Comparison of ENCODE assay signal across 14 cellular contexts in genomic region chr19:55157064-55157908, GRCh38. TPM values are rescaled to one million over a fixed set of nuclear protein-coding genes. Genes with fewer than 3 reads are reported as not detected.
DNase-seq lines count a peak whose midpoint lies in the region; ATAC-seq, FAIRE-seq and TF ChIP-seq lines count a peak whose summit lies in the region.
"Had no signal": no experiment of that assay in that cellular context is flagged by ENCODE, and none has a peak within 500 bp of the region (broad histone marks: within the 10 kb centered on the region; RNA-seq: fewer than 3 reads in every experiment).

Gene TNNI3, minus strand, starts transcription at chr19:55157732. Its CDS starts 143 bp downstream, at chr19:55157589.

- H3K36me3 Mint-ChIP-seq in effector memory CD8-positive, alpha-beta T cell (ENCODE audit: insufficient read depth): peaks cover 3% of the 10 kb centered on the region
- no peaks in the 10 kb centered on the region for H3K36me3 Mint-ChIP-seq in type B pancreatic cell

- H3K27ac Mint-ChIP-seq in effector memory CD8-positive, alpha-beta T cell: no peak within 1 kb of the TSS
- no peak within 1 kb of the TSS for H3K27ac Mint-ChIP-seq in type B pancreatic cell

- in situ Hi-C loops in HepG2 (cut with HindIII; ENCODE audit: extremely low pct_ligation_motif_present, low pct_unique_long_range_greater_than_20kb): no loop called here

- no peaks in the 10 kb centered on the region for H3K79me2 ChIP-seq in HepG2 (ENCODE audit: insufficient read depth, low read length)
- no peaks in the 10 kb centered on the region for H3K79me2 ChIP-seq in keratinocyte (ENCODE audit: control insufficient read depth, insufficient read depth, low read length)

- H3K9me1 ChIP-seq in keratinocyte (ENCODE audit: control insufficient read depth, extremely low read depth, insufficient read depth, low read length): no peaks in the 10 kb centered on the region

- peaks cover 0 to 24% of the 10 kb centered on the region in 2 experiments; a peak in 2 of 5 replicates for H3K27me3 ChIP-seq in HepG2 (ENCODE audit: control insufficient read depth in 1 of 2, insufficient read depth in 2 of 2, low read length in 2 of 2)
- peaks cover 0 to 22% of the 10 kb centered on the region in 2 donors for H3K27me3 ChIP-seq in right lobe of liver
- H3K27me3 ChIP-seq in keratinocyte (ENCODE audit: control insufficient read depth, extremely low read depth, insufficient read depth, low read length): no peaks in the 10 kb centered on the region
- peaks cover 34 to 96% (median 85%) of the 10 kb centered on the region in 3 donors for H3K27me3 ChIP-seq in sigmoid colon
- H3K27me3 ChIP-seq: vagina had no signal

- H3K9ac ChIP-seq in HepG2 (ENCODE audit: insufficient read depth, low read depth, low read length) (no peak within 1 kb of the TSS), keratinocyte (ENCODE audit: control insufficient read depth, extremely low read depth, insufficient read depth, low read length) (no peak within 1 kb of the TSS)

- FAIRE-seq in HepG2 (lab: Jason Lieb, UNC) (no peak), keratinocyte (lab: Jason Lieb, UNC) (no peak)
- FAIRE-seq: small intestine had no signal

- ATAC-seq in HepG2: no peak; the same call in 2 of the 3 replicates
- ATAC-seq in right lobe of liver: no peak
- no peak for ATAC-seq in effector memory CD8-positive, alpha-beta T cell (replicated peaks)
- no peak for ATAC-seq in HG02610 (IDR thresholded peaks at IDR 0.05; ENCODE audit: unreplicated experiment)
- ATAC-seq: activated T-cell treated with anti-CD3 and anti-CD28 coated beads, Interleukin-2, amount 50 U/mL, for 4 hours had no signal

- intact Hi-C loops in HepG2 (cut with micrococcal nuclease; ENCODE audit: unreplicated experiment) (no loop called here), right lobe of liver (cut with DNase I) (no loop called here), sigmoid colon (cut with DNase I) (no loop called here)

- H4K20me1 ChIP-seq in HepG2 (ENCODE audit: insufficient read depth, low read length) (no peaks in the 10 kb centered on the region), keratinocyte (ENCODE audit: control insufficient read depth, extremely low read depth, insufficient read depth, low read length) (no peaks in the 10 kb centered on the region)

- H3K4me1 ChIP-seq in HepG2 (ENCODE audit: insufficient read depth, low read length): peaks cover 20% of the 10 kb centered on the region
- H3K4me1 ChIP-seq in right lobe of liver: no peaks in the 10 kb centered on the region
- H3K4me1 ChIP-seq in keratinocyte (ENCODE audit: control insufficient read depth, extremely low read depth, insufficient read depth, low read length): peaks cover 22% of the 10 kb centered on the region
- H3K4me1 ChIP-seq in sigmoid colon: peaks cover 0 to 16% (median 6%) of the 10 kb centered on the region in 4 donors

- DNase-seq in HepG2 (ENCODE audit: low spot score) (no peak), right lobe of liver (no peak), keratinocyte (ENCODE audit: low read depth, low spot score) (no peak), type B pancreatic cell (ENCODE audit: extremely low spot score, unreplicated experiment) (no peak), CD1c-positive myeloid dendritic cell (ENCODE audit: extremely low spot score) (no peak), sigmoid colon (no peak)
- DNase-seq in effector memory CD8-positive, alpha-beta T cell: no peak
- DNase-seq: activated T-cell treated with anti-CD3 and anti-CD28 coated beads, Interleukin-2, amount 50 U/mL, for 4 hours; aorta; KG1; NCI-H1694 treated with DMSO at 0.1 percent for 48 hours had no signal

- H3K9me3 Mint-ChIP-seq in effector memory CD8-positive, alpha-beta T cell: peaks cover 2% of the 10 kb centered on the region in 2 donors
- no peaks in the 10 kb centered on the region for H3K9me3 Mint-ChIP-seq in type B pancreatic cell

- CTCF ChIA-PET in HepG2 (lab: Yijun Ruan, JAX; ENCODE audit: low intra/inter-chr PET ratio, low total read pairs): no interaction called here

- H3K4me1 Mint-ChIP-seq in effector memory CD8-positive, alpha-beta T cell (ENCODE audit: low read depth in 2 of 2): peaks cover 18 to 19% of the 10 kb centered on the region in 2 donors
- H3K4me1 Mint-ChIP-seq in type B pancreatic cell (ENCODE audit: unreplicated experiment): peaks cover 5% of the 10 kb centered on the region

- TF ChIP-seq EP300 in HepG2 (IDR thresholded peaks at IDR 0.05; ENCODE audit: low read depth in 2 of 2, low read length in 2 of 2) (no peak), HepG2 (CRISPR knock-in tag; IDR thresholded peaks at IDR 0.05; ENCODE audit: borderline replicate concordance) (no peak), sigmoid colon (IDR thresholded peaks at IDR 0.05) (no peak)

- BruUV-seq in HepG2 (replicated peaks; lab: Mats Ljungman, UMichigan): no TSS peak

- H3K9me3 ChIP-seq in HepG2 (ENCODE audit: low read length) (no peaks in the 10 kb centered on the region), right lobe of liver (no peaks in the 10 kb centered on the region), keratinocyte (ENCODE audit: control insufficient read depth, low read depth, low read length) (no peaks in the 10 kb centered on the region), sigmoid colon (no peaks in the 10 kb centered on the region)
- H3K9me3 ChIP-seq: vagina had no signal

- TF ChIP-seq CTCF in HepG2 (CRISPR knock-in tag; IDR thresholded peaks at IDR 0.05): no peak
- TF ChIP-seq CTCF in right lobe of liver (IDR thresholded peaks at IDR 0.05): no peak
- no peak for TF ChIP-seq CTCF in keratinocyte (optimal IDR thresholded peaks at IDR 0.05 in 1 of 3, IDR thresholded peaks at IDR 0.05 in 1 of 3, conservative IDR thresholded peaks at IDR 0.05 in 1 of 3; ENCODE audit: extremely low read depth in 1 of 3, insufficient read depth in 2 of 3, low read length in 3 of 3)
- TF ChIP-seq CTCF in type B pancreatic cell (conservative IDR thresholded peaks at IDR 0.05): no peak
- TF ChIP-seq CTCF in sigmoid colon (IDR thresholded peaks at IDR 0.05): no peak

- peak within 1 kb of the TSS; percentile 74 for H3K4me2 ChIP-seq in HepG2 (ENCODE audit: low read depth, low read length)
- H3K4me2 ChIP-seq in keratinocyte (ENCODE audit: control insufficient read depth, extremely low read depth, insufficient read depth, low read depth, low read length): peak within 1 kb of the TSS; percentile 82

- TF ChIP-seq POLR2A in HepG2 (IDR thresholded peaks at IDR 0.05; ENCODE audit: insufficient read depth in 1 of 2, low read depth in 2 of 2, low read length in 2 of 2) (no peak), right lobe of liver (IDR thresholded peaks at IDR 0.05) (no peak), sigmoid colon (IDR thresholded peaks at IDR 0.05) (no peak)

- TF ChIP-seq RAD21 in HepG2 (CRISPR knock-in tag; IDR thresholded peaks at IDR 0.05): no peak

- POLR2A ChIA-PET in HepG2 (lab: Yijun Ruan, JAX): no interaction called here

- H2AFZ ChIP-seq in HepG2 (ENCODE audit: low read length): no peak within 1 kb of the TSS
- H2AFZ ChIP-seq in keratinocyte (ENCODE audit: control insufficient read depth, low read length): no peak within 1 kb of the TSS

- dilution Hi-C loops in keratinocyte (cut with MboI; ENCODE audit: extremely low pct_ligation_motif_present, low sequenced_read_pairs): no loop called here

- H3K27ac ChIP-seq in HepG2 (ENCODE audit: extremely low read length, insufficient read depth, low read length) (no peak within 1 kb of the TSS), right lobe of liver (no peak within 1 kb of the TSS), keratinocyte (ENCODE audit: control insufficient read depth, insufficient read depth, low read length) (no peak within 1 kb of the TSS), sigmoid colon (no peak within 1 kb of the TSS)
- H3K27ac ChIP-seq: vagina had no signal

- peaks cover 31 to 60% of the 10 kb centered on the region in 2 donors for H3K27me3 Mint-ChIP-seq in effector memory CD8-positive, alpha-beta T cell
- H3K27me3 Mint-ChIP-seq in type B pancreatic cell: peaks cover 44% of the 10 kb centered on the region

- H3K4me3 ChIP-seq in HepG2 (replicated peaks in 1 of 3; ENCODE audit: insufficient read depth in 1 of 3, low read depth in 2 of 3, low read length in 3 of 3) (peak within 1 kb of the TSS in 1 of 3 experiments; percentile 71; a peak in 1 of 6 replicates), right lobe of liver (no peak within 1 kb of the TSS), keratinocyte (ENCODE audit: control insufficient read depth in 2 of 3, extremely low read depth in 1 of 3, insufficient read depth in 2 of 3, low read depth in 1 of 3, low read length in 3 of 3) (peak within 1 kb of the TSS in 1 of 3 experiments; percentile 34), sigmoid colon (no peak within 1 kb of the TSS)
- H3K4me3 ChIP-seq: vagina had no signal

- H3K36me3 ChIP-seq in HepG2 (replicated peaks in 1 of 2; ENCODE audit: control insufficient read depth in 1 of 2, insufficient read depth in 2 of 2, low read length in 2 of 2) (no peaks in the 10 kb centered on the region), right lobe of liver (no peaks in the 10 kb centered on the region), keratinocyte (ENCODE audit: control insufficient read depth in 2 of 2, extremely low read depth in 1 of 2, insufficient read depth in 2 of 2, low read length in 2 of 2) (no peaks in the 10 kb centered on the region), sigmoid colon (no peaks in the 10 kb centered on the region)
- H3K36me3 ChIP-seq: vagina had no signal

- H3K4me3 Mint-ChIP-seq in effector memory CD8-positive, alpha-beta T cell: peak within 1 kb of the TSS; percentile 26 to 34
- H3K4me3 Mint-ChIP-seq in type B pancreatic cell: peak within 1 kb of the TSS; percentile 82
- H3K4me3 Mint-ChIP-seq: activated T-cell treated with anti-CD3 and anti-CD28 coated beads, Interleukin-2, amount 50 U/mL, for 4 hours had no signal

- WGBS in HepG2 (ENCODE audit: low lambda C conversion rate): 36% methylated on average over 20 of the region's 39 CpGs
- WGBS in right lobe of liver (ENCODE audit: insufficient coverage, low coverage, low lambda C conversion rate, missing lambda C conversion rate): 30% methylated on average over 2 of the region's 39 CpGs
- WGBS in sigmoid colon, 2 donors: 46 to 52% methylated on average over 39 of the region's 39 CpGs

RNA-seq across cellular contexts. Expression of gene TNNI3, which starts in this region (rescaled TPM):
- total RNA-seq in HepG2 (2016; rRNA removed; fragmentation: Illumina TruSeq; extraction: Trizol) (3.5 and 3.7 TPM in 2 replicates), right lobe of liver (under 1 TPM in 3 of 6 experiments, not detected in 3; 0.43 to 0.83 (median 0.62) TPM), type B pancreatic cell (ENCODE audit: low replicate concordance) (2.1 and 4.3 TPM in 2 replicates), sigmoid colon (not detected)
- 1.9 and 3.2 TPM in 2 replicates for total RNA-seq in HepG2 (2016; cell fraction: cytosol; rRNA removed; fragmentation: Illumina TruSeq; extraction: Trizol; ENCODE audit: low read depth)
- total RNA-seq in HepG2 (2016; cell fraction: insoluble cytoplasmic fraction; rRNA removed; fragmentation: Illumina TruSeq; extraction: Trizol): 3.8 and 5.6 TPM in 2 replicates
- 2.0 and 2.4 TPM in 2 replicates for total RNA-seq in HepG2 (2016; cell fraction: membrane; rRNA removed; fragmentation: Illumina TruSeq; extraction: Trizol)
- 1.6 and 2.3 TPM in 2 replicates for total RNA-seq in HepG2 (2016; cell fraction: nucleus; rRNA removed; fragmentation: Illumina TruSeq; extraction: Trizol)
- polyA plus RNA-seq in HepG2 (2011; rRNA removed) (3.7 TPM in 2 replicates), keratinocyte (2.2 to 4.1 TPM (median 3.3 TPM) in 3 replicates), sigmoid colon (10 to 100 TPM in 1 of 3 donors, 1 to 10 TPM in 2; 3.6 to 45.5 (median 3.6) TPM)
- polyA plus RNA-seq in HepG2 (2011; cell fraction: cytosol; rRNA removed): 4.8 and 5.7 TPM in 2 replicates
- polyA plus RNA-seq in HepG2 (2011; cell fraction: nucleus; rRNA removed): 2.4 and 3.1 TPM in 2 replicates
- polyA plus RNA-seq in HepG2 (2012): 4.6 and 9.0 TPM in 2 replicates
- polyA plus RNA-seq in HepG2 (2016; cell fraction: cytosol; fragmentation: Illumina TruSeq; extraction: Trizol; ENCODE audit: low read depth): 1.5 and 2.8 TPM in 2 replicates
- polyA plus RNA-seq in HepG2 (2016; cell fraction: insoluble cytoplasmic fraction; fragmentation: Illumina TruSeq; extraction: Trizol; ENCODE audit: low read depth): 4.3 and 5.1 TPM in 2 replicates
- polyA plus RNA-seq in HepG2 (2016; cell fraction: membrane; fragmentation: Illumina TruSeq; extraction: Trizol; ENCODE audit: low read depth): 1.1 and 1.6 TPM in 2 replicates
- 3.4 TPM in 2 replicates for polyA plus RNA-seq in HepG2 (2016; cell fraction: nucleus; fragmentation: Illumina TruSeq; extraction: Trizol; ENCODE audit: insufficient read depth, low read depth)
- polyA minus RNA-seq in HepG2 (2011; rRNA and poly(A)+ RNA removed; ENCODE audit: low replicate concordance): 0.48 and 0.75 TPM in 2 replicates
- not detected in 2 replicates for polyA minus RNA-seq in HepG2 (2011; cell fraction: cytosol; rRNA and poly(A)+ RNA removed)
- polyA minus RNA-seq in HepG2 (2011; cell fraction: nucleus; rRNA and poly(A)+ RNA removed): not detected in 2 replicates
- polyA plus RNA-seq in keratinocyte (2011; ENCODE audit: low read depth): 2.1 TPM
- polyA plus RNA-seq in keratinocyte (2011; cell fraction: cytosol; rRNA removed): 0.78 and 2.9 TPM in 2 replicates
- polyA plus RNA-seq in keratinocyte (2011; cell fraction: nucleus; rRNA removed): 3.8 and 4.7 TPM in 2 replicates
- polyA plus RNA-seq in keratinocyte (2012; ENCODE audit: low replicate concordance): 1.7 and 3.9 TPM in 2 replicates
- polyA minus RNA-seq in keratinocyte: 0.49 to 1.2 TPM in 2 of 3 replicates, not detected in the other
- polyA minus RNA-seq in keratinocyte (2011; cell fraction: cytosol; rRNA and poly(A)+ RNA removed): not detected
- polyA minus RNA-seq in keratinocyte (2011; cell fraction: nucleus; rRNA and poly(A)+ RNA removed): not detected in 2 replicates
- total RNA-seq: activated T-cell treated with anti-CD3 and anti-CD28 coated beads, Interleukin-2, amount 50 U/mL, for 4 hours; aorta; vagina had no signal
